ENCODE assay signal across 8 cellular contexts in genomic region chr7:73978681-73979563, GRCh38. TPM values are rescaled to one million over a fixed set of nuclear protein-coding genes. Genes with fewer than 3 reads are reported as not detected.
DNase-seq lines count a peak whose midpoint lies in the region; ATAC-seq and TF ChIP-seq lines count a peak whose summit lies in the region.

No MANE protein-coding gene starts in this region.

- H3K27me3 ChIP-seq in H7 (ENCODE audit: control insufficient read depth, insufficient read depth, low read length), result no peaks in the 10 kb centered on the region

- TF ChIP-seq CTCF in astrocyte of the cerebellum (IDR thresholded peaks at IDR 0.05; ENCODE audit: low read depth, low read length, missing control alignments), result peak; percentile 29

- peak; percentile 99 for ATAC-seq in left lobe of liver

- no peak overlapping the region for H3K4me3 ChIP-seq in H7 (ENCODE audit: insufficient read depth, low read depth, low read length)
- no peak overlapping the region for H3K4me3 ChIP-seq in astrocyte of the cerebellum (ENCODE audit: low read depth, low read length)

- in situ Hi-C loops in astrocyte of the cerebellum (cut with HindIII; ENCODE audit: low sequenced_read_pairs), result no loop called here

- DNase-seq in DMS 273 (lab: John Stamatoyannopoulos, UW; ENCODE audit: unreplicated experiment) (peak; percentile 89), H7 (peak; percentile 92), NCI-H510A treated with DMSO at 0.1 percent for 48 hours (lab: John Stamatoyannopoulos, UW) (peak; percentile 69), astrocyte of the cerebellum (ENCODE audit: low read depth) (no peak), left lobe of liver (ENCODE audit: low spot score) (peak; percentile 87), foreskin melanocyte (no peak), activated gamma-delta T cell (lab: John Stamatoyannopoulos, UW) (no peak), COR-L47 (lab: John Stamatoyannopoulos, UW) (no peak)

- H3K36me3 ChIP-seq in H7 (replicated peaks; ENCODE audit: control insufficient read depth, insufficient read depth, low read length), result no peaks in the 10 kb centered on the region

RNA-seq across cellular contexts. Expression of gene ELN, which starts 49.1 kb away (rescaled TPM):
- 2.7 and 5.3 TPM in 2 replicates for total RNA-seq in H7 (2014; rRNA removed; shearing (Covaris generic))
- total RNA-seq in left lobe of liver, result 8.1 TPM

Comparison
In these comparisons a context has a peak if more than half of its experiments do, and no peak if none do; other contexts are left out.
1. DNase-seq: peak in DMS 273 (single experiment), H7 (single experiment), NCI-H510A treated with DMSO at 0.1 percent for 48 hours (single experiment) and left lobe of liver (single experiment); none in astrocyte of the cerebellum (single experiment), foreskin melanocyte (single experiment), activated gamma-delta T cell (single experiment) and COR-L47 (single experiment).